Comparison of ENCODE assay signal across 8 cellular contexts in genomic region chr12:13179159-13180074, GRCh38. TPM values are rescaled to one million over a fixed set of nuclear protein-coding genes. Genes with fewer than 3 reads are reported as not detected.
DNase-seq lines count a peak whose midpoint lies in the region; ATAC-seq and TF ChIP-seq lines count a peak whose summit lies in the region.

No MANE protein-coding gene starts in this region.

- H3K9me3 ChIP-seq in T-helper 17 cell (ENCODE audit: control insufficient read depth, low read length, poor library complexity, severe bottlenecking), result no peaks in the 10 kb centered on the region

- H3K27me3 Mint-ChIP-seq in T-helper 17 cell, result peaks cover 34% of the 10 kb centered on the region

- H3K36me3 Mint-ChIP-seq in T-helper 17 cell (ENCODE audit: low read depth), result peaks cover 4% of the 10 kb centered on the region

- H3K4me3 ChIP-seq in GM12865 (ENCODE audit: low read depth, low read length), result no peak overlapping the region

- H3K4me3 Mint-ChIP-seq in T-helper 17 cell, result peak overlapping the region; percentile 89

- ATAC-seq in HG03565 (IDR thresholded peaks at IDR 0.05; ENCODE audit: unreplicated experiment), result peak; percentile 53
- peak; percentile 94 for ATAC-seq in T-helper 17 cell

- H3K4me1 Mint-ChIP-seq in T-helper 17 cell, result peaks cover 24% of the 10 kb centered on the region

- peak overlapping the region; percentile 62 for H3K27ac Mint-ChIP-seq in T-helper 17 cell

- DNase-seq in GM12865 (ENCODE audit: low read depth) (peak; percentile 28), T-helper 17 cell (peak; percentile 21 to 29 (median 26)), astrocyte of the hippocampus (ENCODE audit: low read depth, low spot score) (peak; percentile 46), left kidney (ENCODE audit: low read depth, low spot score) (peak; percentile 85), medulla oblongata (ENCODE audit: extremely low spot score) (no peak), SIG-M5 treated with dmso at 0.1 percent for 504 hours (lab: John Stamatoyannopoulos, UW; ENCODE audit: unreplicated experiment) (no peak)
- DNase-seq in stimulated activated CD4-positive, alpha-beta T cell treated with anti-CD3 and anti-CD28 coated beads, TNF-alpha, amount 100 ng/mL, for 1 hour (ENCODE audit: low read depth in 3 of 3, low spot score in 1 of 3), result peak; percentile 17 to 27 (median 20)

- TF ChIP-seq CTCF in GM12865 (IDR thresholded peaks at IDR 0.05; ENCODE audit: insufficient read depth, low read depth, low read length, missing control alignments), result no peak

RNA-seq across cellular contexts. Expression of gene EMP1, which starts 17.1 kb away (rescaled TPM):
- total RNA-seq in T-helper 17 cell, result 10 to 100 TPM in 1 of 2 donors, 1 to 10 TPM in 1; 6.2 to 14.0 TPM

Comparison
In these comparisons a context has a peak if more than half of its experiments do, and no peak if none do; other contexts are left out.
1. DNase-seq: peak in GM12865 (single experiment), T-helper 17 cell (3 of 3), astrocyte of the hippocampus (single experiment), left kidney (single experiment) and stimulated activated CD4-positive, alpha-beta T cell treated with anti-CD3 and anti-CD28 coated beads, TNF-alpha, amount 100 ng/mL, for 1 hour (3 of 3); none in medulla oblongata (single experiment) and SIG-M5 treated with dmso at 0.1 percent for 504 hours (single experiment).